Comparison of ENCODE assay signal across 10 cellular contexts in the genomic region with DNA sequence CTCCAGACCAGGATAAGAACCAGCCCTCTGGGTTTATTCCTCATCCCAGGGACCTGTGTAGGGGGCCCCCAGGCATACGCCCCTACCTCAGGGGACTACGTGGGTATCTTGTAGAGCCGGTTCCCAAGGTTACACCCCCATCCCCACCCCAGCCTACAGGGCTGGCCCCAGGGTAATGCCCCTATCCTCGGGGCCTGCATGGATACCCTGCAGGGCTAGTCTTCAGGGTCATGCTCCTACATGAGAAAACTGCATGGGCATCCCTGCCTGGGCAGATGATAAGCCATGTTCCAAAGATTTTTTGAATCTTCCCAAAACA. TPM values are rescaled to one million over a fixed set of nuclear protein-coding genes. Genes with fewer than 3 reads are reported as not detected.
DNase-seq lines count a peak whose midpoint lies in the region; ATAC-seq and TF ChIP-seq lines count a peak whose summit lies in the region.
"Had no signal": no experiment of that assay in that cellular context is flagged by ENCODE, and none has a peak within 500 bp of the region (broad histone marks: within the 10 kb centered on the region; RNA-seq: fewer than 3 reads in every experiment).

No MANE protein-coding gene starts in this region.

- H3K27me3 ChIP-seq in MM.1S (replicated peaks; ENCODE audit: insufficient read depth, low read length) = no peaks in the 10 kb centered on the region
- no peaks in the 10 kb centered on the region for H3K27me3 ChIP-seq in muscle layer of duodenum (ENCODE audit: low read depth, low read length)
- H3K27me3 ChIP-seq in thoracic aorta (replicated peaks; ENCODE audit: insufficient read depth) = no peaks in the 10 kb centered on the region

- H3F3A ChIP-seq in MM.1S (ENCODE audit: insufficient read depth, low read length) = no peaks in the 10 kb centered on the region

- H3K4me2 ChIP-seq in MM.1S (ENCODE audit: low read depth, low read length) = peak overlapping the region; percentile 85

- no peaks in the 10 kb centered on the region for H4K20me1 ChIP-seq in MM.1S (ENCODE audit: insufficient read depth, low read length)

- H3K9me3 ChIP-seq in MM.1S (replicated peaks; ENCODE audit: insufficient read depth, low read length) (no peaks in the 10 kb centered on the region), muscle layer of duodenum (ENCODE audit: control insufficient read depth in 1 of 2, low read length in 2 of 2) (no peaks in the 10 kb centered on the region), thoracic aorta (no peaks in the 10 kb centered on the region)

- TF ChIP-seq POLR2A in GM18505 (IDR thresholded peaks at IDR 0.05; ENCODE audit: borderline replicate concordance, extremely low read depth, insufficient read depth, insufficient read length) = no peak

- no peaks in the 10 kb centered on the region for H3K9me2 ChIP-seq in MM.1S (replicated peaks; ENCODE audit: insufficient read depth, low read length)

- no peak for TF ChIP-seq CTCF in MM.1S (IDR thresholded peaks at IDR 0.05; ENCODE audit: low read length)
- TF ChIP-seq CTCF in thoracic aorta (IDR thresholded peaks at IDR 0.05) = no peak

- peaks cover 97% of the 10 kb centered on the region for H3K79me2 ChIP-seq in MM.1S (ENCODE audit: low read length)

- no peaks in the 10 kb centered on the region for H3K36me3 ChIP-seq in MM.1S (replicated peaks; ENCODE audit: insufficient read depth, low read length)
- H3K36me3 ChIP-seq in muscle layer of duodenum (ENCODE audit: control insufficient read depth in 1 of 2, insufficient read depth in 2 of 2, low read length in 2 of 2) = no peaks in the 10 kb centered on the region
- peaks cover 4% of the 10 kb centered on the region for H3K36me3 ChIP-seq in thoracic aorta

- H3K4me3 ChIP-seq in MM.1S (ENCODE audit: low read length) (0 out of 2 replicates have a peak overlapping the region, but pooled peaks have one; percentile 87), muscle layer of duodenum (ENCODE audit: low read depth in 1 of 2, low read length in 2 of 2) (peak overlapping the region; percentile 23 to 30), thoracic aorta (peak overlapping the region; percentile 80)

- H3K27ac ChIP-seq in MM.1S (ENCODE audit: low read length) (no peak overlapping the region), cingulate gyrus (ENCODE audit: low read depth, low read length) (peak overlapping the region; percentile 96), muscle layer of duodenum (ENCODE audit: low read length) (peak overlapping the region; percentile 58), thoracic aorta (peak overlapping the region; percentile 81 to 97)

- no peak for DNase-seq in MM.1S
- DNase-seq in thoracic aorta (ENCODE audit: low spot score) = no peak
- no peak for DNase-seq in NCI-H187 treated with DMSO at 0.1 percent for 48 hours (lab: John Stamatoyannopoulos, UW)
- DNase-seq in OCI-M2 (lab: John Stamatoyannopoulos, UW; ENCODE audit: unreplicated experiment) = no peak
- no peak for DNase-seq in epidermal melanocyte (ENCODE audit: insufficient read length, low spot score)
- DNase-seq: activated gamma-delta T cell treated with Interleukin-2 at 50 U/mL for 16 hours, NCI-H1930 had no signal

- no peak overlapping the region for H2AFZ ChIP-seq in MM.1S (ENCODE audit: low read length)

- H3K4me1 ChIP-seq in MM.1S (ENCODE audit: low read length) (peaks cover 22% of the 10 kb centered on the region), muscle layer of duodenum (ENCODE audit: control insufficient read depth in 1 of 2, insufficient read depth in 2 of 2, low read length in 2 of 2) (peaks cover 22 to 80% of the 10 kb centered on the region in 2 donors), thoracic aorta (ENCODE audit: control insufficient read depth in 1 of 2, low read depth in 2 of 2) (peaks cover 66 to 93% of the 10 kb centered on the region in 2 donors)

- no peak for ATAC-seq in thoracic aorta (ENCODE audit: insufficient number of reproducible peaks, low FRiP score, low read depth)
- ATAC-seq in GM18505 (IDR thresholded peaks at IDR 0.05; ENCODE audit: unreplicated experiment) = no peak

- no peak overlapping the region for H3K9ac ChIP-seq in MM.1S (ENCODE audit: low read length)

RNA-seq across cellular contexts. Expression of a gene that starts 14.2 kb away (rescaled TPM):
- total RNA-seq in thoracic aorta = 100 to 1,000 TPM in 1 of 2 donors, 10 to 100 TPM in 1; 76.9 to 115 TPM

RNA-seq across cellular contexts. Expression of a gene that starts 32.5 kb away (rescaled TPM):
- 1 to 10 TPM in 1 of 2 donors, under 1 TPM in 1; 0.85 to 2.6 TPM for total RNA-seq in thoracic aorta

RNA-seq across cellular contexts. Expression of a gene that starts 38.7 kb away (rescaled TPM):
- total RNA-seq in thoracic aorta = 10 to 100 TPM; 26.4 to 54.6 TPM

RNA-seq across cellular contexts. Expression of a gene that starts 42.8 kb away (rescaled TPM):
- 10 to 100 TPM; 24.9 to 30.8 TPM for total RNA-seq in thoracic aorta

Comparison
In these comparisons a context has a peak if more than half of its experiments do, and no peak if none do; other contexts are left out.
1. H3K4me3 ChIP-seq: peak in every context shown above with its lines; median percentile 87 in MM.1S; 80 in thoracic aorta; 26 in muscle layer of duodenum.